Comparison of ENCODE assay signal across 1 cellular context in genomic region chr9:124510650-124511425, GRCh38.
TF ChIP-seq lines count a peak whose summit lies in the region.

No MANE protein-coding gene starts in this region.

TF ChIP-seq in HepG2, 621 proteins besides CTCF, POLR2A, EP300 and RAD21 (continued from another document and continues in another):
- TF ChIP-seq RFX5 (IDR thresholded peaks at IDR 0.05; ENCODE audit: low read depth, low read length) (0 out of 2 replicates have a peak, but pooled peaks have one; percentile 17), ZBTB38 (CRISPR knock-in tag; IDR thresholded peaks at IDR 0.05) (peak; percentile 88), CBX5 (CRISPR knock-in tag; IDR thresholded peaks at IDR 0.05; ENCODE audit: borderline replicate concordance) (no peak), CEBPG (CRISPR knock-in tag; IDR thresholded peaks at IDR 0.05) (peak; percentile 96), SRSF9 (IDR thresholded peaks at IDR 0.05; ENCODE audit: borderline replicate concordance, insufficient read depth, low read depth, low read length, poor library complexity, severe bottlenecking) (no peak), MAFK (conservative IDR thresholded peaks at IDR 0.05 in 1 of 2, IDR thresholded peaks at IDR 0.05 in 1 of 2; ENCODE audit: low read length in 2 of 2) (peak; percentile 32 to 61; a peak in 2 of 4 replicates), ZNF800 (CRISPR knock-in tag; IDR thresholded peaks at IDR 0.05) (peak; percentile 42; the same call in 1 of the 2 replicates), MTA1 (CRISPR knock-in tag; IDR thresholded peaks at IDR 0.05; ENCODE audit: borderline replicate concordance) (no peak), ZMYM2 (CRISPR knock-in tag; IDR thresholded peaks at IDR 0.05) (peak; percentile 41), FOXO4 (CRISPR knock-in tag; conservative IDR thresholded peaks at IDR 0.05) (no peak), ZFP36 (IDR thresholded peaks at IDR 0.05; ENCODE audit: borderline replicate concordance, low read depth, low read length, partially characterized antibody) (peak; percentile 95), ZNF605 (CRISPR knock-in tag; IDR thresholded peaks at IDR 0.05) (peak; percentile 49; the same call in 1 of the 2 replicates), ARID5B (CRISPR knock-in tag; IDR thresholded peaks at IDR 0.05) (peak; percentile 70), RARA (CRISPR knock-in tag; IDR thresholded peaks at IDR 0.05) (peak; percentile 68), MNT (IDR thresholded peaks at IDR 0.05) (no peak), ZNF781 (CRISPR knock-in tag; IDR thresholded peaks at IDR 0.05; ENCODE audit: borderline replicate concordance, not compliant biosample characterization) (no peak), MED1 (CRISPR knock-in tag; IDR thresholded peaks at IDR 0.05) (peak; percentile 84), TFE3 (CRISPR knock-in tag; IDR thresholded peaks at IDR 0.05) (0 out of 2 replicates have a peak, but pooled peaks have one; percentile 51), ZGPAT (CRISPR knock-in tag; IDR thresholded peaks at IDR 0.05) (peak; percentile 39; the same call in 1 of the 2 replicates), RBM22 (optimal IDR thresholded peaks at IDR 0.05; ENCODE audit: low read length) (no peak), LCORL (IDR thresholded peaks at IDR 0.05) (no peak), LCORL (CRISPR knock-in tag; IDR thresholded peaks at IDR 0.05) (peak; percentile 55; the same call in 1 of the 2 replicates), TAF15 (IDR thresholded peaks at IDR 0.05; ENCODE audit: low read depth, low read length, poor library complexity, severe bottlenecking) (no peak), TAF1 (CRISPR knock-in tag; IDR thresholded peaks at IDR 0.05) (0 out of 2 replicates have a peak, but pooled peaks have one; percentile 2), ZNF430 (CRISPR knock-in tag; IDR thresholded peaks at IDR 0.05) (peak; percentile 62; the same call in 1 of the 2 replicates), SOX6 (IDR thresholded peaks at IDR 0.05) (no peak), SOX6 (CRISPR knock-in tag; IDR thresholded peaks at IDR 0.05) (peak; percentile 89), EED (CRISPR knock-in tag; IDR thresholded peaks at IDR 0.05) (peak; percentile 54; the same call in 1 of the 2 replicates), ZNF574 (CRISPR knock-in tag; IDR thresholded peaks at IDR 0.05) (peak; percentile 57; the same call in 1 of the 2 replicates), ZNF749 (CRISPR knock-in tag; IDR thresholded peaks at IDR 0.05; ENCODE audit: borderline replicate concordance) (0 out of 2 replicates have a peak, but pooled peaks have one; percentile 58), ZBTB39 (CRISPR knock-in tag; IDR thresholded peaks at IDR 0.05) (0 out of 2 replicates have a peak, but pooled peaks have one; percentile 68), SIN3A (IDR thresholded peaks at IDR 0.05; ENCODE audit: borderline replicate concordance, low read depth, low read length) (peak; percentile 50; the same call in 1 of the 2 replicates), FOXA1 (IDR thresholded peaks at IDR 0.05) (no peak), FOXA1 (CRISPR knock-in tag; IDR thresholded peaks at IDR 0.05) (peak; percentile 50; the same call in 1 of the 2 replicates), SAFB2 (CRISPR knock-in tag; IDR thresholded peaks at IDR 0.05; ENCODE audit: borderline replicate concordance, low read depth) (0 out of 2 replicates have a peak, but pooled peaks have one; percentile 1), ESRRA (CRISPR knock-in tag; IDR thresholded peaks at IDR 0.05; ENCODE audit: low read depth) (0 out of 2 replicates have a peak, but pooled peaks have one; percentile 22), ZNF619 (CRISPR knock-in tag; IDR thresholded peaks at IDR 0.05) (no peak), FOXA3 (CRISPR knock-in tag; IDR thresholded peaks at IDR 0.05) (peak; percentile 81), ZNF788 (CRISPR knock-in tag; IDR thresholded peaks at IDR 0.05; ENCODE audit: borderline replicate concordance) (0 out of 2 replicates have a peak, but pooled peaks have one; percentile 26), TGIF2 (CRISPR knock-in tag; IDR thresholded peaks at IDR 0.05) (peak; percentile 64; the same call in 1 of the 2 replicates), GATA4 (IDR thresholded peaks at IDR 0.05; ENCODE audit: borderline replicate concordance, low read depth) (0 out of 2 replicates have a peak, but pooled peaks have one; percentile 17), ZNF629 (CRISPR knock-in tag; conservative IDR thresholded peaks at IDR 0.05) (peak; percentile 89), ZKSCAN1 (IDR thresholded peaks at IDR 0.05; ENCODE audit: low read length) (no peak)
